12 cellular contexts compared by ENCODE assay signal in the genomic region with DNA sequence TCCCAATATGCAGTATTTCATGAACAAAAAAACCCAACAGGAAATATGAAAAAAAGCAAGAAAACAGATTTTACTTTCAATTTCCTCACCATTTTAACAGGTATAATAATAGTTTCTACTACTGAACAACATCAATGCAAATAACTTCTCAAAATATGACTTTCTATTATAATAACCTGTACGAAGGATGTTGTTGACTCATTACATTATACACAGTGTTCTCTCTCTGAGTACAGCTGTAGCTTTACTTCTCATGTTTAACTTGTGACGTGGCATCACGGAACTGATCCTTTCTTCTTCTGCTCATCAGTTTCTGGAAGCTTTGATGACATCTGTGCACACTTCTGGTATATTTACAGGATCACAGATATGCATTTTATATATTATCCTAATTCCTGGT. TPM values are rescaled to one million over a fixed set of nuclear protein-coding genes. Genes with fewer than 3 reads are reported as not detected.
DNase-seq lines count a peak whose midpoint lies in the region; ATAC-seq and TF ChIP-seq lines count a peak whose summit lies in the region.
"Had no signal": no experiment of that assay in that cellular context is flagged by ENCODE, and none has a peak within 500 bp of the region (broad histone marks: within the 10 kb centered on the region; RNA-seq: fewer than 3 reads in every experiment).

No MANE protein-coding gene starts in this region.

- no peaks in the 10 kb centered on the region for H3K27me3 Mint-ChIP-seq in activated CD4-positive, alpha-beta memory T cell treated with anti-CD3 and anti-CD28 coated beads, Interleukin-2, amount 10 ng/mL, durations not matched to agents 7 days and 5 days
- H3K27me3 Mint-ChIP-seq in chondrocyte (ENCODE audit: low read depth), result no peaks in the 10 kb centered on the region
- H3K27me3 Mint-ChIP-seq: brain had no signal

- ATAC-seq in GM18519 (IDR thresholded peaks at IDR 0.05; ENCODE audit: low FRiP score, unreplicated experiment) (peak; percentile 95), GM21360 (IDR thresholded peaks at IDR 0.05; ENCODE audit: unreplicated experiment) (peak; percentile 91), HG03045 (IDR thresholded peaks at IDR 0.05; ENCODE audit: unreplicated experiment) (peak; percentile 92)

- no peak for TF ChIP-seq CTCF in chondrocyte (IDR thresholded peaks at IDR 0.05)

- H3K4me3 Mint-ChIP-seq in activated CD4-positive, alpha-beta memory T cell treated with anti-CD3 and anti-CD28 coated beads, Interleukin-2, amount 10 ng/mL, durations not matched to agents 7 days and 5 days, result no peak overlapping the region
- H3K4me3 Mint-ChIP-seq in chondrocyte (ENCODE audit: unreplicated experiment), result no peak overlapping the region
- H3K4me3 Mint-ChIP-seq: brain had no signal

- peaks cover 32% of the 10 kb centered on the region for H3K36me3 Mint-ChIP-seq in activated CD4-positive, alpha-beta memory T cell treated with anti-CD3 and anti-CD28 coated beads, Interleukin-2, amount 10 ng/mL, durations not matched to agents 7 days and 5 days (ENCODE audit: low read depth)
- peaks cover 28% of the 10 kb centered on the region for H3K36me3 Mint-ChIP-seq in chondrocyte (ENCODE audit: low read depth)

- no peaks in the 10 kb centered on the region for H3K9me3 Mint-ChIP-seq in activated CD4-positive, alpha-beta memory T cell treated with anti-CD3 and anti-CD28 coated beads, Interleukin-2, amount 10 ng/mL, durations not matched to agents 7 days and 5 days
- no peaks in the 10 kb centered on the region for H3K9me3 Mint-ChIP-seq in chondrocyte (ENCODE audit: low read depth)
- H3K9me3 Mint-ChIP-seq: brain had no signal

- no peak for DNase-seq in activated CD4-positive, alpha-beta memory T cell treated with anti-CD3 and anti-CD28 coated beads, Interleukin-2, amount 10 ng/mL, durations not matched to agents 7 days and 5 days
- DNase-seq in NCI-H1436 treated with DMSO at 0.1 percent for 48 hours (lab: John Stamatoyannopoulos, UW) (no peak), chondrocyte (ENCODE audit: low spot score) (no peak), NOMO-1 (lab: John Stamatoyannopoulos, UW; ENCODE audit: unreplicated experiment in 2 of 2) (no peak), retina (no peak)
- DNase-seq: EL, NCI-H2107 had no signal

- peaks cover 12% of the 10 kb centered on the region for H3K4me1 Mint-ChIP-seq in activated CD4-positive, alpha-beta memory T cell treated with anti-CD3 and anti-CD28 coated beads, Interleukin-2, amount 10 ng/mL, durations not matched to agents 7 days and 5 days
- peaks cover 5% of the 10 kb centered on the region for H3K4me1 Mint-ChIP-seq in chondrocyte (ENCODE audit: low read depth)
- H3K4me1 Mint-ChIP-seq: brain had no signal

- CTCF ChIA-PET in activated CD4-positive, alpha-beta memory T cell treated with anti-CD3 and anti-CD28 coated beads, Interleukin-2, amount 10 ng/mL, durations not matched to agents 7 days and 5 days (lab: Charles Lee), result interaction anchor here (0.6 kb wide), 1 partner anchor 12 kb away, joined by 5 read pairs; no protein-coding TSS in a partner anchor

- POLR2A ChIA-PET in activated CD4-positive, alpha-beta memory T cell treated with anti-CD3 and anti-CD28 coated beads, Interleukin-2, amount 10 ng/mL, durations not matched to agents 7 days and 5 days (lab: Charles Lee), result interaction anchor here (1.7 kb wide), 1 partner anchor 8 kb away, joined by 5 read pairs; no protein-coding TSS in a partner anchor

- peak overlapping the region; percentile 48 for H3K27ac Mint-ChIP-seq in activated CD4-positive, alpha-beta memory T cell treated with anti-CD3 and anti-CD28 coated beads, Interleukin-2, amount 10 ng/mL, durations not matched to agents 7 days and 5 days
- H3K27ac Mint-ChIP-seq in chondrocyte (ENCODE audit: unreplicated experiment), result no peak overlapping the region
- H3K27ac Mint-ChIP-seq: brain had no signal

RNA-seq across cellular contexts. Expression of gene FAM228A, which starts 40.0 kb away (rescaled TPM):
- under 1 TPM in 1 of 2 experiments, not detected in 1; 0.23 TPM for total RNA-seq in activated CD4-positive, alpha-beta memory T cell treated with anti-CD3 and anti-CD28 coated beads, Interleukin-2, amount 10 ng/mL, durations not matched to agents 7 days and 5 days
- 0.22 to 0.58 TPM (median 0.31 TPM) in 3 replicates for total RNA-seq in chondrocyte
- total RNA-seq: SJSA1 had no signal
